21 cellular contexts compared by ENCODE assay signal in genomic region chr16:56995136-56995805, GRCh38. TPM values are rescaled to one million over a fixed set of nuclear protein-coding genes. Genes with fewer than 3 reads are reported as not detected.
A peak's percentile ranks its signal among the peaks of the same experiment; 100 is the strongest.
DNase-seq lines count a peak whose midpoint lies in the region; ATAC-seq and TF ChIP-seq lines count a peak whose summit lies in the region.
"Had no signal": no experiment of that assay in that cellular context is flagged by ENCODE, and none has a peak within 500 bp of the region (broad histone marks: within the 10 kb centered on the region; RNA-seq: fewer than 3 reads in every experiment).

No MANE protein-coding gene starts in this region.

- H3K27me3 ChIP-seq in left ventricle myocardium inferior (ENCODE audit: low read depth) (no peaks in the 10 kb centered on the region), right cardiac atrium (ENCODE audit: control insufficient read depth, insufficient read depth) (no peaks in the 10 kb centered on the region)
- H3K27me3 ChIP-seq: colonic mucosa, right atrium auricular region, testis had no signal

- no peak for ATAC-seq in right cardiac atrium
- no peak for ATAC-seq in activated CD8-positive, alpha-beta T cell treated with anti-CD3 and anti-CD28 coated beads for 36 hours
- ATAC-seq in memory B cell (ENCODE audit: low read depth), result no peak
- no peak for ATAC-seq in GM21786 (IDR thresholded peaks at IDR 0.05; ENCODE audit: unreplicated experiment)
- ATAC-seq in GM21576 (IDR thresholded peaks at IDR 0.05; ENCODE audit: unreplicated experiment), result no peak

- H3K36me3 ChIP-seq in left ventricle myocardium inferior, result no peaks in the 10 kb centered on the region
- H3K36me3 ChIP-seq: colonic mucosa, right atrium auricular region had no signal

- no peak for TF ChIP-seq CTCF in left ventricle myocardium inferior (IDR thresholded peaks at IDR 0.05; ENCODE audit: borderline replicate concordance)
- no peak for TF ChIP-seq CTCF in activated CD8-positive, alpha-beta T cell treated with anti-CD3 and anti-CD28 coated beads for 36 hours (IDR thresholded peaks at IDR 0.05)

- no peaks in the 10 kb centered on the region for H3K27me3 Mint-ChIP-seq in activated CD8-positive, alpha-beta T cell treated with anti-CD3 and anti-CD28 coated beads for 36 hours
- no peaks in the 10 kb centered on the region for H3K27me3 Mint-ChIP-seq in memory B cell

- peak overlapping the region; percentile 20 for H3K27ac ChIP-seq in left ventricle myocardium inferior (replicated peaks)
- H3K27ac ChIP-seq in right cardiac atrium (ENCODE audit: low read length), result no peak overlapping the region
- H3K27ac ChIP-seq: colonic mucosa, right atrium auricular region, testis had no signal

- no peaks in the 10 kb centered on the region for H3K9me3 Mint-ChIP-seq in activated CD8-positive, alpha-beta T cell treated with anti-CD3 and anti-CD28 coated beads for 36 hours
- no peaks in the 10 kb centered on the region for H3K9me3 Mint-ChIP-seq in memory B cell

- CTCF ChIA-PET in activated CD8-positive, alpha-beta T cell treated with anti-CD3 and anti-CD28 coated beads for 36 hours (lab: Charles Lee), result interaction anchor here (0.6 to 5.1 kb wide), 6 partner anchors 10 to 44 kb away, joined by 3 to 33 read pairs (median 4); no protein-coding TSS in a partner anchor

- peak overlapping the region; percentile 97 for H3K4me3 Mint-ChIP-seq in activated CD8-positive, alpha-beta T cell treated with anti-CD3 and anti-CD28 coated beads for 36 hours
- peak overlapping the region; percentile 74 for H3K4me3 Mint-ChIP-seq in memory B cell

- peak overlapping the region; percentile 93 for H3K27ac Mint-ChIP-seq in activated CD8-positive, alpha-beta T cell treated with anti-CD3 and anti-CD28 coated beads for 36 hours
- peak overlapping the region; percentile 78 for H3K27ac Mint-ChIP-seq in memory B cell

- H3K36me3 Mint-ChIP-seq in activated CD8-positive, alpha-beta T cell treated with anti-CD3 and anti-CD28 coated beads for 36 hours (ENCODE audit: low read depth), result peaks cover 62% of the 10 kb centered on the region
- H3K36me3 Mint-ChIP-seq in memory B cell, result peaks cover 29% of the 10 kb centered on the region

- WGBS in right cardiac atrium, result 72% methylated on average over 12 of the region's 12 CpGs

- H3K4me1 ChIP-seq in left ventricle myocardium inferior (peaks cover 63% of the 10 kb centered on the region), right cardiac atrium (ENCODE audit: control insufficient read depth, insufficient read depth, low read length) (peaks cover 4% of the 10 kb centered on the region)

- POLR2A ChIA-PET in activated CD8-positive, alpha-beta T cell treated with anti-CD3 and anti-CD28 coated beads for 36 hours (lab: Charles Lee), result interaction anchor here (0.6 to 21.4 kb wide), 15 partner anchors 8 to 451 kb away, joined by 3 to 367 read pairs (median 3); partner anchors contain the start of gene HERPUD1

- peaks cover 77% of the 10 kb centered on the region for H3K4me1 Mint-ChIP-seq in activated CD8-positive, alpha-beta T cell treated with anti-CD3 and anti-CD28 coated beads for 36 hours (ENCODE audit: low read depth)
- H3K4me1 Mint-ChIP-seq in memory B cell, result peaks cover 67% of the 10 kb centered on the region

- intact Hi-C loops in left ventricle myocardium inferior (cut with micrococcal nuclease) (no loop called here), right cardiac atrium (cut with DNase I) (no loop called here)
- intact Hi-C loops in activated CD8-positive, alpha-beta T cell treated with anti-CD3 and anti-CD28 coated beads for 36 hours (cut with micrococcal nuclease), result no loop called here

- no peaks in the 10 kb centered on the region for H3K9me3 ChIP-seq in left ventricle myocardium inferior (replicated peaks)
- no peaks in the 10 kb centered on the region for H3K9me3 ChIP-seq in right cardiac atrium (ENCODE audit: control insufficient read depth, low read length)
- H3K9me3 ChIP-seq: colonic mucosa, right atrium auricular region, testis had no signal

- no peak for DNase-seq in left ventricle myocardium inferior
- DNase-seq in right cardiac atrium, result no peak
- DNase-seq in activated CD8-positive, alpha-beta T cell treated with anti-CD3 and anti-CD28 coated beads for 36 hours, result no peak
- no peak for DNase-seq in memory B cell (ENCODE audit: low spot score in 2 of 2)
- DNase-seq in NCI-H2171 treated with DMSO at 0.1 percent for 48 hours (lab: John Stamatoyannopoulos, UW), result no peak
- no peak for DNase-seq in foreskin melanocyte
- DNase-seq: colonic mucosa, foreskin fibroblast, GDM1, hypothalamus, IMR-90, kidney glomerular epithelial cell, midbrain, NCI-H2029, NCI-H510A, SHP77, testis had no signal

- H3K4me3 ChIP-seq in left ventricle myocardium inferior (no peak overlapping the region), right cardiac atrium (ENCODE audit: low read length) (no peak overlapping the region)
- H3K4me3 ChIP-seq: colonic mucosa, right atrium auricular region, testis had no signal

RNA-seq across cellular contexts. Expression of gene NLRC5, which starts 5.9 kb away (rescaled TPM):
- total RNA-seq in left ventricle myocardium inferior, result 6.6 TPM
- total RNA-seq in right cardiac atrium, result 10 to 100 TPM in 2 of 4 donors, 1 to 10 TPM in 2; 7.9 to 25.0 (median 13.1) TPM
- 8.2 TPM for polyA plus RNA-seq in right cardiac atrium
- total RNA-seq in activated CD8-positive, alpha-beta T cell treated with anti-CD3 and anti-CD28 coated beads for 36 hours, result 100 to 1,000 TPM; 135 to 153 TPM

RNA-seq across cellular contexts. Expression of gene CETP, which starts 33.5 kb away (rescaled TPM):
- total RNA-seq in left ventricle myocardium inferior (0.16 TPM), right cardiac atrium (under 1 TPM in 2 of 4 donors, not detected in 2; 0.46 to 0.59 TPM)
- polyA plus RNA-seq in right cardiac atrium, result 0.34 TPM
- not detected for total RNA-seq in activated CD8-positive, alpha-beta T cell treated with anti-CD3 and anti-CD28 coated beads for 36 hours
- total RNA-seq: colonic mucosa; IMR-90; right atrium auricular region; T-helper 2 cell treated with Interferon-gamma antibody and Interleukin-4, amounts not matched to agents 100 ng/mL and 5 ng/mL, for 36 hours had no signal
- polyA plus RNA-seq: IMR-90 had no signal

Comparison
In these comparisons a context has a peak if more than half of its experiments do, and no peak if none do; other contexts are left out.
1. RNA of gene NLRC5, which starts 5.9 kb away (total RNA-seq): 135 to 153 TPM in activated CD8-positive, alpha-beta T cell treated with anti-CD3 and anti-CD28 coated beads for 36 hours; 7.9 to 25.0 TPM in right cardiac atrium and 6.6 TPM in left ventricle myocardium inferior (single experiment); every median in the first group is over 4 times any median in the second.